8 cellular contexts compared by ENCODE assay signal in the genomic region with DNA sequence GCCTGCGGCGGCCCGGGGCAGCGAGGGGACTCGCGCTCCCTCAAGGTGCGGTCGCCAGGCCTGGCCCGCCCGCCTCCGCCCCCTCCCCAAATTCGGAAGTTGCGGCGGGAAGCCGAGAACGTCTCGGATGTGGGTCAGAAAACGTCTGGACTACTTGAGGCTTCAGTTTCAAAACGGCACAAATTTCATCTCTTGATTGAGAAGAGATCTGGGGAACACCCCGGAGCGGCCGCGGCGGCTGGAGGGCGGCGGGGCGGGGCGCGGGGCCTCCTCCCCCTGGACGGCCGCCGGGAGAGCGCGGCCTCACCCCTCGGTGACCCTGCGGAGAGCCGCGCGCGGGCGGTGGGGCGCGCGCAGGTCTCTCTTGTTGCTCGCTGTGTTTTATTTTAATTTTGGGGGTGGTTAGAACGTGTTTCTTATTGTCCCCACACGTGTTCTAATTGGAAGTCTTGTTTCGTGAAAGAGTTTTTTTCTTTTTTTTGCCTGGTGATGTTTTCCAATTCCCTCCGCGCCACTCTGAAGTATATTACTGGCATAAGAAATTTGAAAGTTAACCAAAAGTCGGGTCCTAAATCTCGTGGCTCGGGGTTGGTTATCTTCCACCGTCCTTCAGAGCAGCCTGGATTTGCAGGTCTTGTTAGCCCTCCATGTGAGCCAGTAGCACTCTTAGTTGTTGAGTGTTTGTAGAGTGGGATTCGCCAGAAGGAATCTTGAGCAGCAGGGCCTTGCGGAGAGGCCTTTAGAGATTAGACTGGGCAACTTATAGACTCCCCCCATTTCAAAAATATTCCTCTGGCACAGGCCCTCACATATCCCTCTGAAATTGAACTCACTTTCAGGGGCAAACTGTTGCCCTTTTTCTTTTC. TPM values are rescaled to one million over a fixed set of nuclear protein-coding genes. Genes with fewer than 3 reads are reported as not detected.
A peak's percentile ranks its signal among the peaks of the same experiment; 100 is the strongest.
DNase-seq lines count a peak whose midpoint lies in the region; ATAC-seq and TF ChIP-seq lines count a peak whose summit lies in the region.

No MANE protein-coding gene starts in this region.

- H3K9me3 ChIP-seq in DND-41 (ENCODE audit: insufficient read depth, low read length, severe bottlenecking) (no peaks in the 10 kb centered on the region), ascending aorta (no peaks in the 10 kb centered on the region), mesodermal cell (ENCODE audit: control insufficient read depth, low read length) (no peaks in the 10 kb centered on the region)

- H3K27ac Mint-ChIP-seq in IgD-negative memory B cell: peak overlapping the region in 2 of 3 donors; percentile 39 to 72

- DNase-seq in DND-41 (peak; percentile 68), ascending aorta (ENCODE audit: low spot score in 2 of 2) (no peak), NCI-H526 treated with DMSO at 0.1 percent for 48 hours (lab: John Stamatoyannopoulos, UW) (no peak), T1000 (lab: John Stamatoyannopoulos, UW) (no peak)
- DNase-seq in activated effector memory CD4-positive, alpha-beta T cell treated with anti-CD3 and anti-CD28 coated beads, Interleukin-2, amount 50 U/mL, for 16 hours: no peak

- no peaks in the 10 kb centered on the region for H3K36me3 Mint-ChIP-seq in IgD-negative memory B cell

- intact Hi-C loops in ascending aorta (cut with DNase I): loop anchor here (5.0 kb wide), 3 partner anchors 87 to 1307 kb away; a partner anchor contains a TSS

- no peak overlapping the region; the same call in 1 of the 2 replicates for H3K27ac ChIP-seq in DND-41 (ENCODE audit: low read length)
- H3K27ac ChIP-seq in ascending aorta: no peak overlapping the region
- no peak overlapping the region for H3K27ac ChIP-seq in mesodermal cell (ENCODE audit: low read depth, low read length, severe bottlenecking)

- ATAC-seq in DND-41 (ENCODE audit: insufficient read depth, low read depth): peak; percentile 1; the same call in 1 of the 3 replicates
- no peak for ATAC-seq in HG03025 (IDR thresholded peaks at IDR 0.05; ENCODE audit: low FRiP score, unreplicated experiment)

- H3K9me3 Mint-ChIP-seq in IgD-negative memory B cell: peaks cover 3% of the 10 kb centered on the region in 3 donors

- H4K20me1 ChIP-seq in DND-41 (ENCODE audit: insufficient read depth, low read length): peaks cover 23% of the 10 kb centered on the region

- H3K79me2 ChIP-seq in DND-41 (ENCODE audit: insufficient read depth, low read length): peaks cover 15% of the 10 kb centered on the region

- H3K4me3 ChIP-seq in DND-41 (ENCODE audit: low read depth in 1 of 2, low read length in 2 of 2) (peak overlapping the region; percentile 21 to 57; a peak in 3 of 4 replicates), ascending aorta (peak overlapping the region; percentile 67), mesodermal cell (ENCODE audit: extremely low read depth, insufficient read depth, low read length, poor library complexity, severe bottlenecking) (peak overlapping the region; percentile 36)

- peaks cover 36% of the 10 kb centered on the region for H3K4me1 ChIP-seq in DND-41 (ENCODE audit: insufficient read depth, low read length)
- H3K4me1 ChIP-seq in ascending aorta: peaks cover 2 to 3% of the 10 kb centered on the region in 2 donors
- peaks cover 10% of the 10 kb centered on the region for H3K4me1 ChIP-seq in mesodermal cell (ENCODE audit: control insufficient read depth, insufficient read depth, low read length, poor library complexity, severe bottlenecking)

- no peaks in the 10 kb centered on the region for H3K36me3 ChIP-seq in DND-41 (ENCODE audit: insufficient read depth, low read length)
- no peaks in the 10 kb centered on the region for H3K36me3 ChIP-seq in ascending aorta
- H3K36me3 ChIP-seq in mesodermal cell (ENCODE audit: control insufficient read depth, insufficient read depth, low read length): no peaks in the 10 kb centered on the region

- peak overlapping the region; percentile 65 to 79 (median 72) for H3K4me3 Mint-ChIP-seq in IgD-negative memory B cell

- peak overlapping the region; percentile 58 for H3K9ac ChIP-seq in DND-41 (ENCODE audit: low read depth, low read length)

- 0 out of 2 replicates have a peak overlapping the region, but pooled peaks have one; percentile 2 for H2AFZ ChIP-seq in DND-41 (ENCODE audit: low read depth, low read length)

- H3K4me1 Mint-ChIP-seq in IgD-negative memory B cell: peaks cover 12 to 24% (median 23%) of the 10 kb centered on the region in 3 donors

- H3K4me2 ChIP-seq in DND-41 (ENCODE audit: insufficient read depth, low read length): peak overlapping the region; percentile 73

- H3K27me3 ChIP-seq in DND-41 (ENCODE audit: insufficient read depth, low read length, poor library complexity): peaks cover 9% of the 10 kb centered on the region
- peaks cover 4% of the 10 kb centered on the region for H3K27me3 ChIP-seq in ascending aorta

- TF ChIP-seq CTCF in DND-41 (IDR thresholded peaks at IDR 0.05; ENCODE audit: borderline replicate concordance, extremely low read depth, low read length, poor library complexity, severe bottlenecking) (no peak), ascending aorta (IDR thresholded peaks at IDR 0.05) (no peak)

- 5% methylated on average over 23 to 31 of the region's 56 CpGs for WGBS in mesodermal cell (ENCODE audit: insufficient coverage in 2 of 2), 2 experiments

- H3K27me3 Mint-ChIP-seq in IgD-negative memory B cell: peaks cover 5% of the 10 kb centered on the region

RNA-seq across cellular contexts. Expression of a gene that starts 0.7 kb away (rescaled TPM):
- polyA plus RNA-seq in IgD-negative memory B cell: 1.4 TPM
- not detected for total RNA-seq in ascending aorta
- 4.9 TPM for polyA plus RNA-seq in mesodermal cell (2013, experiment 1 of 2)
- polyA plus RNA-seq in mesodermal cell (2013, experiment 2 of 2): 3.1 TPM
